1 cellular context compared by ENCODE assay signal in the genomic region with DNA sequence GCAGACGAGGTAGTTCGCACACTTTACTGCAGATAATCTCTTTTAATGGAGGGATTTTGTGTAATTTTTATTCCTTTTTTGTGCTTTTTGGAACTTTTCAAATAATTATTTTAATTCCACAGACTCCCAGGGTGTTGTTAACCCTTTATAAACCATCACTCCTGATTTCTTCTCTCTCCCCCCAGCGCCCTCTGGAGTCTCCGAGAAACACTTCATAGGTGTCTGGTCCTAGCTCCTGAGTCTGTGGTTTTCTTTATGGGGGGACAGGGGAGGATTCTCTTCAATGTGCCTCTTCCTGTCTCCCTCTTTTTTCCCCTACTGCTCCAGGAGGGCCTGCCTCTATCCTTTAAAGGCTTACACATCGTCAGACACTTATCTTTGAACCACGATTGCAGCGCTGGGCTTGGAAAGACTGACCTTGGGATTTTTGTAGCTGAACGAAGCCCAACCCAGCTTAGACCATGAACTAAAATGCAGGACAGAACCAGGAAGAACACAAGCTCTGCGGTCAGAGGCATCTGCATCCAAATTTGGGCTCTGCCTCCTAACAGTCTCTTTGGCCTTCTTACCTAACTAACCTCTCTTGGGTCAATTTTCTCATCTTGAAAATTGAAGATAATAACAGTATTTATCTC.
TF ChIP-seq lines count a peak whose summit lies in the region.

No MANE protein-coding gene starts in this region.

TF ChIP-seq in WTC11, 78 proteins besides CTCF, POLR2A, EP300 and RAD21 (continued from another document):
- TF ChIP-seq ZNF219 (CRISPR knock-in tag; IDR thresholded peaks at IDR 0.05; ENCODE audit: borderline replicate concordance) (no peak), EMX1 (CRISPR knock-in tag; IDR thresholded peaks at IDR 0.05) (no peak), SOX15 (CRISPR knock-in tag; IDR thresholded peaks at IDR 0.05) (no peak), FOXJ3 (CRISPR knock-in tag; IDR thresholded peaks at IDR 0.05; ENCODE audit: borderline replicate concordance) (no peak)
